Comparison of ENCODE assay signal across 9 cellular contexts in genomic region chr16:11258553-11259287, GRCh38. TPM values are rescaled to one million over a fixed set of nuclear protein-coding genes. Genes with fewer than 3 reads are reported as not detected.
DNase-seq lines count a peak whose midpoint lies in the region; ATAC-seq and TF ChIP-seq lines count a peak whose summit lies in the region.
"Had no signal": no experiment of that assay in that cellular context is flagged by ENCODE, and none has a peak within 500 bp of the region (broad histone marks: within the 10 kb centered on the region; RNA-seq: fewer than 3 reads in every experiment).

No MANE protein-coding gene starts in this region.

- H3K4me2 ChIP-seq in smooth muscle cell: no peak overlapping the region

- no peak overlapping the region for H3K27ac ChIP-seq in smooth muscle cell (ENCODE audit: low read depth)

- H4K20me1 ChIP-seq in smooth muscle cell (ENCODE audit: low read depth): peaks cover 19% of the 10 kb centered on the region

- H3K4me1 ChIP-seq in smooth muscle cell (ENCODE audit: low read depth): peaks cover 6% of the 10 kb centered on the region

- ATAC-seq in activated naive CD4-positive, alpha-beta T cell treated with anti-CD3 and anti-CD28 coated beads, Interleukin-2, amount 50 U/mL, for 72 hours: peak; percentile 11 to 25
- ATAC-seq in left lobe of liver: peak; percentile 44
- ATAC-seq in GM21360 (IDR thresholded peaks at IDR 0.05; ENCODE audit: unreplicated experiment): no peak

- H3K4me1 Mint-ChIP-seq in activated T-cell treated with anti-CD3 and anti-CD28 coated beads, Interleukin-2, amount 50 U/mL, for 24 hours (ENCODE audit: low read depth): peaks cover 52% of the 10 kb centered on the region
- H3K4me1 Mint-ChIP-seq in type B pancreatic cell (ENCODE audit: unreplicated experiment): peaks cover 14% of the 10 kb centered on the region

- no peaks in the 10 kb centered on the region for H3K27me3 ChIP-seq in smooth muscle cell (ENCODE audit: low read depth)

- 88% methylated on average over 10 of the region's 10 CpGs for WGBS in smooth muscle cell (ENCODE audit: low lambda C conversion rate)

- H3K79me2 ChIP-seq in smooth muscle cell (ENCODE audit: low read depth): peaks cover 17% of the 10 kb centered on the region

- H3K9ac ChIP-seq in smooth muscle cell (ENCODE audit: low read depth): no peak overlapping the region

- H3K36me3 ChIP-seq in smooth muscle cell (ENCODE audit: low read depth): no peaks in the 10 kb centered on the region

- TF ChIP-seq CTCF in type B pancreatic cell (conservative IDR thresholded peaks at IDR 0.05) (no peak), smooth muscle cell (IDR thresholded peaks at IDR 0.05; ENCODE audit: borderline replicate concordance, insufficient read depth, poor library complexity, severe bottlenecking) (no peak)

- no peaks in the 10 kb centered on the region for H3K9me3 ChIP-seq in smooth muscle cell (replicated peaks; ENCODE audit: low read depth)

- H3K4me3 ChIP-seq in smooth muscle cell: no peak overlapping the region

- peaks cover 24% of the 10 kb centered on the region for H3K36me3 Mint-ChIP-seq in activated T-cell treated with anti-CD3 and anti-CD28 coated beads, Interleukin-2, amount 50 U/mL, for 24 hours (ENCODE audit: low read depth)
- peaks cover 8 to 13% of the 10 kb centered on the region in 2 donors for H3K36me3 Mint-ChIP-seq in activated naive CD4-positive, alpha-beta T cell treated with anti-CD3 and anti-CD28 coated beads, Interleukin-2, amount 50 U/mL, for 72 hours
- no peaks in the 10 kb centered on the region for H3K36me3 Mint-ChIP-seq in type B pancreatic cell

- H3K4me3 Mint-ChIP-seq in activated T-cell treated with anti-CD3 and anti-CD28 coated beads, Interleukin-2, amount 50 U/mL, for 24 hours: peak overlapping the region; percentile 36
- no peak overlapping the region for H3K4me3 Mint-ChIP-seq in type B pancreatic cell

- H3K27ac Mint-ChIP-seq in activated T-cell treated with anti-CD3 and anti-CD28 coated beads, Interleukin-2, amount 50 U/mL, for 24 hours: peak overlapping the region; percentile 99
- peak overlapping the region; percentile 53 to 88 for H3K27ac Mint-ChIP-seq in activated naive CD4-positive, alpha-beta T cell treated with anti-CD3 and anti-CD28 coated beads, Interleukin-2, amount 50 U/mL, for 72 hours
- peak overlapping the region; percentile 96 for H3K27ac Mint-ChIP-seq in type B pancreatic cell

- no peaks in the 10 kb centered on the region for H3K27me3 Mint-ChIP-seq in activated T-cell treated with anti-CD3 and anti-CD28 coated beads, Interleukin-2, amount 50 U/mL, for 24 hours
- H3K27me3 Mint-ChIP-seq in type B pancreatic cell: no peaks in the 10 kb centered on the region

- H2AFZ ChIP-seq in smooth muscle cell (ENCODE audit: low read depth): no peak overlapping the region

- peaks cover 4% of the 10 kb centered on the region for H3F3A ChIP-seq in smooth muscle cell (ENCODE audit: low read depth)

- H3K9me3 Mint-ChIP-seq in activated T-cell treated with anti-CD3 and anti-CD28 coated beads, Interleukin-2, amount 50 U/mL, for 24 hours: no peaks in the 10 kb centered on the region
- no peaks in the 10 kb centered on the region for H3K9me3 Mint-ChIP-seq in activated naive CD4-positive, alpha-beta T cell treated with anti-CD3 and anti-CD28 coated beads, Interleukin-2, amount 50 U/mL, for 72 hours
- no peaks in the 10 kb centered on the region for H3K9me3 Mint-ChIP-seq in type B pancreatic cell

- peak; percentile 63 for DNase-seq in activated T-cell treated with anti-CD3 and anti-CD28 coated beads, Interleukin-2, amount 50 U/mL, for 24 hours
- DNase-seq in activated T-cell treated with anti-CD3 and anti-CD28 coated beads, Interleukin-2, amount 50 U/mL, for 1 hour: no peak
- peak in 1 of 2 donors; percentile 41 for DNase-seq in activated naive CD4-positive, alpha-beta T cell treated with anti-CD3 and anti-CD28 coated beads, Interleukin-2, amount 50 U/mL, for 72 hours (ENCODE audit: low spot score in 2 of 2)
- DNase-seq in left lobe of liver (ENCODE audit: low spot score): peak; percentile 94
- DNase-seq in type B pancreatic cell (ENCODE audit: extremely low spot score, unreplicated experiment): no peak
- DNase-seq in smooth muscle cell (lab: John Stamatoyannopoulos, UW; ENCODE audit: unreplicated experiment): no peak
- DNase-seq in NCI-H2171 (lab: John Stamatoyannopoulos, UW): no peak
- DNase-seq: Kasumi-1 had no signal

RNA-seq across cellular contexts. Expression of gene SOCS1, which starts 2.7 kb away (rescaled TPM):
- total RNA-seq in activated naive CD4-positive, alpha-beta T cell treated with anti-CD3 and anti-CD28 coated beads, Interleukin-2, amount 50 U/mL, for 72 hours: 100 to 1,000 TPM in 1 of 2 donors, 10 to 100 TPM in 1; 57.0 to 123 TPM
- 0.91 TPM for total RNA-seq in left lobe of liver
- total RNA-seq in type B pancreatic cell (ENCODE audit: low replicate concordance): 14.5 and 28.6 TPM in 2 replicates
- 3.5 and 6.1 TPM in 2 replicates for total RNA-seq in smooth muscle cell
- 17.6 and 18.7 TPM in 2 replicates for polyA plus RNA-seq in smooth muscle cell

RNA-seq across cellular contexts. Expression of gene TNP2, which starts 10.4 kb away (rescaled TPM):
- total RNA-seq in activated naive CD4-positive, alpha-beta T cell treated with anti-CD3 and anti-CD28 coated beads, Interleukin-2, amount 50 U/mL, for 72 hours: not detected
- total RNA-seq in left lobe of liver (not detected), type B pancreatic cell (ENCODE audit: low replicate concordance) (not detected in 2 replicates), smooth muscle cell (not detected in 2 replicates)
- not detected in 2 replicates for polyA plus RNA-seq in smooth muscle cell

RNA-seq across cellular contexts. Expression of gene PRM3, which starts 14.7 kb away (rescaled TPM):
- not detected for total RNA-seq in activated naive CD4-positive, alpha-beta T cell treated with anti-CD3 and anti-CD28 coated beads, Interleukin-2, amount 50 U/mL, for 72 hours
- total RNA-seq in left lobe of liver (not detected), type B pancreatic cell (ENCODE audit: low replicate concordance) (not detected in 2 replicates), smooth muscle cell (not detected in 2 replicates)
- not detected in 2 replicates for polyA plus RNA-seq in smooth muscle cell

RNA-seq across cellular contexts. Expression of gene PRM2, which starts 17.6 kb away (rescaled TPM):
- not detected for total RNA-seq in activated naive CD4-positive, alpha-beta T cell treated with anti-CD3 and anti-CD28 coated beads, Interleukin-2, amount 50 U/mL, for 72 hours
- total RNA-seq in left lobe of liver (not detected), type B pancreatic cell (ENCODE audit: low replicate concordance) (not detected in 2 replicates), smooth muscle cell (not detected in 2 replicates)
- not detected in 2 replicates for polyA plus RNA-seq in smooth muscle cell

RNA-seq across cellular contexts. Expression of gene PRM1, which starts 22.4 kb away (rescaled TPM):
- not detected for total RNA-seq in activated naive CD4-positive, alpha-beta T cell treated with anti-CD3 and anti-CD28 coated beads, Interleukin-2, amount 50 U/mL, for 72 hours
- total RNA-seq in left lobe of liver (not detected), type B pancreatic cell (ENCODE audit: low replicate concordance) (not detected in 2 replicates), smooth muscle cell (not detected in 2 replicates)
- not detected in 2 replicates for polyA plus RNA-seq in smooth muscle cell

Comparison
In these comparisons a context has a peak if more than half of its experiments do, and no peak if none do; other contexts are left out.
1. DNase-seq: peak in activated T-cell treated with anti-CD3 and anti-CD28 coated beads, Interleukin-2, amount 50 U/mL, for 24 hours (single experiment) and left lobe of liver (single experiment); none in activated T-cell treated with anti-CD3 and anti-CD28 coated beads, Interleukin-2, amount 50 U/mL, for 1 hour (single experiment), type B pancreatic cell (single experiment), smooth muscle cell (single experiment) and NCI-H2171 (single experiment).
2. Peak in every context shown above with its lines, with median percentiles within 50 percentile points of each other: H3K27ac Mint-ChIP-seq.